ENCODE assay signal across 12 cellular contexts in genomic region chr14:77007975-77008421, GRCh38. TPM values are rescaled to one million over a fixed set of nuclear protein-coding genes. Genes with fewer than 3 reads are reported as not detected.
DNase-seq lines count a peak whose midpoint lies in the region; ATAC-seq, FAIRE-seq and TF ChIP-seq lines count a peak whose summit lies in the region.
"Had no signal": no experiment of that assay in that cellular context is flagged by ENCODE, and none has a peak within 500 bp of the region (broad histone marks: within the 10 kb centered on the region; RNA-seq: fewer than 3 reads in every experiment).

No MANE protein-coding gene starts in this region.

- H3K4me3 ChIP-seq in GM12878: no peak overlapping the region
- H3K4me3 ChIP-seq in tibial nerve: no peak overlapping the region

- CTCF ChIA-PET in GM12878 (lab: Yijun Ruan, JAX): interaction anchor here (1.3 to 1.6 kb wide), 2 partner anchors 9 to 17 kb away, joined by 3 to 5 read pairs; no protein-coding TSS in a partner anchor

- RAD21 ChIA-PET in GM12878 (lab: Charles Lee; ENCODE audit: unreplicated experiment): interaction anchor here (0.9 to 1.5 kb wide), 2 partner anchors 30 to 45 kb away, joined by 3 to 4 read pairs; no protein-coding TSS in a partner anchor

- WGBS in GM12878 (ENCODE audit: insufficient coverage, insufficient replicate concordance, low lambda C conversion rate, missing lambda C conversion rate): 79% methylated on average over 3 of the region's 3 CpGs
- 26 to 44% methylated on average over 3 of the region's 3 CpGs for WGBS in tibial nerve, 2 donors

- H3K4me1 ChIP-seq in GM12878 (ENCODE audit: control insufficient read depth, insufficient read depth, low read length): no peaks in the 10 kb centered on the region
- peaks cover 0 to 47% (median 24%) of the 10 kb centered on the region in 4 donors for H3K4me1 ChIP-seq in tibial nerve

- in situ Hi-C loops in GM12878 (cut with MboI): no loop called here

- DNase-seq in NCI-H1092 treated with DMSO at 0.1 percent for 48 hours (lab: John Stamatoyannopoulos, UW) (peak; percentile 56), NCI-H1092 (lab: John Stamatoyannopoulos, UW) (no peak), GM12878 (ENCODE audit: low read depth, low spot score) (no peak), left lobe of liver (ENCODE audit: low spot score) (peak; percentile 99), tibial nerve (ENCODE audit: low spot score in 2 of 2) (no peak), NCI-H226 (no peak)
- DNase-seq: foreskin melanocyte, occipital lobe had no signal

- H3K9me3 ChIP-seq in GM12878 (replicated peaks; ENCODE audit: control insufficient read depth, insufficient read depth, low read length) (no peaks in the 10 kb centered on the region), tibial nerve (no peaks in the 10 kb centered on the region)

- POLR2A ChIA-PET in GM12878 (lab: Charles Lee): interaction anchor here (1.4 kb wide), 1 partner anchor 15 kb away, joined by 3 read pairs; no protein-coding TSS in a partner anchor

- no peaks in the 10 kb centered on the region for H3K27me3 ChIP-seq in GM12878 (replicated peaks in 1 of 2; ENCODE audit: control insufficient read depth in 2 of 2, insufficient read depth in 2 of 2, low read length in 1 of 2)
- no peaks in the 10 kb centered on the region for H3K27me3 ChIP-seq in tibial nerve

- H3K36me3 ChIP-seq in GM12878 (ENCODE audit: control insufficient read depth in 2 of 2, insufficient read depth in 2 of 2, low read length in 1 of 2) (no peaks in the 10 kb centered on the region), tibial nerve (no peaks in the 10 kb centered on the region)

- no TSS peak for BruUV-seq in GM12878 (replicated peaks; lab: Mats Ljungman, UMichigan)

- H4K20me1 ChIP-seq in GM12878 (ENCODE audit: control insufficient read depth, insufficient read depth): no peaks in the 10 kb centered on the region

- peak; percentile 55 for ATAC-seq in GM12878
- ATAC-seq in left lobe of liver: peak; percentile 87
- no peak for ATAC-seq in HG02798 (IDR thresholded peaks at IDR 0.05; ENCODE audit: poor library complexity, unreplicated experiment)
- no peak for ATAC-seq in GM18502 (IDR thresholded peaks at IDR 0.05; ENCODE audit: poor library complexity, unreplicated experiment)
- ATAC-seq: activated CD4-positive, CD25-positive, alpha-beta regulatory T cell treated with anti-CD3 and anti-CD28 coated beads, Interleukin-2, amount 50 U/mL, for 24 hours had no signal

- no peak for TF ChIP-seq POLR2A in GM12878 (IDR thresholded peaks at IDR 0.05; ENCODE audit: low read depth, low read length)
- TF ChIP-seq POLR2A in tibial nerve (IDR thresholded peaks at IDR 0.05): no peak

- H3K79me2 ChIP-seq in GM12878 (ENCODE audit: control insufficient read depth, insufficient read depth, low read length): no peaks in the 10 kb centered on the region

- TF ChIP-seq RAD21 in GM12878 (IDR thresholded peaks at IDR 0.05; ENCODE audit: insufficient read depth, low read depth, low read length): no peak

- no peak overlapping the region for H3K9ac ChIP-seq in GM12878 (ENCODE audit: control insufficient read depth, insufficient read depth, low read length)

- no peak overlapping the region for H2AFZ ChIP-seq in GM12878 (ENCODE audit: control insufficient read depth, low read depth, low read length)

- TF ChIP-seq CTCF in GM12878 (IDR thresholded peaks at IDR 0.05 in 2 of 3, conservative IDR thresholded peaks at IDR 0.05 in 1 of 3; ENCODE audit: control insufficient read depth in 2 of 3, extremely low read depth in 1 of 3, insufficient read depth in 1 of 3, low read depth in 3 of 3, low read length in 3 of 3) (no peak), tibial nerve (IDR thresholded peaks at IDR 0.05) (no peak)

- H3K27ac ChIP-seq in GM12878 (ENCODE audit: control insufficient read depth, insufficient read depth) (no peak overlapping the region), tibial nerve (peak overlapping the region in 3 of 4 donors; percentile 40 to 76 (median 74))

- intact Hi-C loops in GM12878 (cut with micrococcal nuclease; ENCODE audit: unreplicated experiment): no loop called here

- TF ChIP-seq EP300 in GM12878 (IDR thresholded peaks at IDR 0.05; ENCODE audit: borderline replicate concordance in 1 of 2, control insufficient read depth in 1 of 2, low read depth in 2 of 2, low read length in 2 of 2): no peak
- no peak for TF ChIP-seq EP300 in tibial nerve (IDR thresholded peaks at IDR 0.05)

- no peak overlapping the region for H3K4me2 ChIP-seq in GM12878 (ENCODE audit: control insufficient read depth, insufficient read depth)

- SMC1A ChIA-PET in GM12878 (lab: Charles Lee; ENCODE audit: uncharacterized antibody, unreplicated experiment): interaction anchor here (1.1 to 2.5 kb wide), 5 partner anchors 8 to 39 kb away, joined by 3 to 7 read pairs (median 4); no protein-coding TSS in a partner anchor

- no peak for FAIRE-seq in GM12878 (lab: Jason Lieb, UNC)
- FAIRE-seq: A204.1 had no signal

TF ChIP-seq in GM12878, 131 proteins besides CTCF, POLR2A, EP300 and RAD21 (continues in another document):
- TF ChIP-seq RCOR1 (conservative IDR thresholded peaks at IDR 0.05; ENCODE audit: low read depth, low read length) (no peak), TCF12 (IDR thresholded peaks at IDR 0.05; ENCODE audit: low read depth, low read length) (no peak), CEBPB (IDR thresholded peaks at IDR 0.05; ENCODE audit: borderline replicate concordance in 1 of 2, low read depth in 2 of 2, low read length in 2 of 2) (no peak), RB1 (IDR thresholded peaks at IDR 0.05; ENCODE audit: borderline replicate concordance) (no peak), IRF3 (IDR thresholded peaks at IDR 0.05) (no peak), MTA3 (IDR thresholded peaks at IDR 0.05; ENCODE audit: borderline replicate concordance, low read length) (no peak), HSF1 (IDR thresholded peaks at IDR 0.05; ENCODE audit: low read depth, low read length) (no peak), ATF3 (IDR thresholded peaks at IDR 0.05; ENCODE audit: borderline replicate concordance, extremely low read depth, low read depth, low read length) (no peak)

RNA-seq across cellular contexts. Expression of gene IRF2BPL, which starts 20.5 kb away (rescaled TPM):
- 24.2 and 27.6 TPM in 2 replicates for total RNA-seq in GM12878 (2013; cell fraction: nucleolus; rRNA removed)
- total RNA-seq in GM12878 (2014; rRNA removed) (19.1 and 22.8 TPM in 2 replicates), GM12878 (2014; rRNA removed; fragmentation: Illumina TruSeq; extraction: Trizol) (2.8 and 3.4 TPM in 2 replicates), GM12878 (2021) (33.3 and 34.5 TPM in 2 replicates), left lobe of liver (18.1 TPM), tibial nerve (10 to 100 TPM; 52.4 to 69.2 (median 60.7) TPM)
- polyA plus RNA-seq in GM12878 (2011; ENCODE audit: low read depth): 3.2 TPM
- polyA plus RNA-seq in GM12878 (2011; rRNA removed) (8.3 and 9.7 TPM in 2 replicates), GM12878 (2014; fragmentation: Illumina TruSeq; extraction: Trizol) (1.6 and 2.9 TPM in 2 replicates), GM12878 (2014; fragmentation: Nextera tagmentation; extraction: Ambion mirVana) (1 to 10 TPM; 1.2 to 1.9 TPM), GM12878 (2014; rRNA removed) (11.6 and 14.4 TPM in 2 replicates), GM12878 (2016; fragmentation: Nextera tagmentation; extraction: Ambion mirVana) (1 to 10 TPM; 1.4 to 2.3 TPM)
- 11.4 and 14.5 TPM in 2 replicates for polyA plus RNA-seq in GM12878 (2011; cell fraction: cytosol; rRNA removed)
- 25.0 and 34.8 TPM in 2 replicates for polyA plus RNA-seq in GM12878 (2011; cell fraction: nucleus; rRNA removed)
- polyA plus RNA-seq in GM12878 (2012): 13.7 and 15.9 TPM in 2 replicates
- polyA minus RNA-seq in GM12878 (2011; rRNA and poly(A)+ RNA removed): 7.2 and 13.4 TPM in 2 replicates
- 19.1 and 23.4 TPM in 2 replicates for polyA minus RNA-seq in GM12878 (2011; cell fraction: cytosol; rRNA and poly(A)+ RNA removed)
- polyA minus RNA-seq in GM12878 (2011; cell fraction: nucleus; rRNA and poly(A)+ RNA removed): 16.6 and 29.0 TPM in 2 replicates

Comparison
In these comparisons a context has a peak if more than half of its experiments do, and no peak if none do; other contexts are left out.
1. DNase-seq: peak in NCI-H1092 treated with DMSO at 0.1 percent for 48 hours (single experiment) and left lobe of liver (single experiment); none in NCI-H1092 (single experiment), GM12878 (single experiment), tibial nerve (0 of 2) and NCI-H226 (single experiment).
2. ATAC-seq: peak in GM12878 (single experiment) and left lobe of liver (single experiment); none in HG02798 (single experiment) and GM18502 (single experiment).